Comparison of ENCODE assay signal across 1 cellular context in genomic region chr12:57127101-57127709, GRCh38.
A peak's percentile ranks its signal among the peaks of the same experiment; 100 is the strongest.
TF ChIP-seq lines count a peak whose summit lies in the region.

No MANE protein-coding gene starts in this region.

TF ChIP-seq in HepG2, 621 proteins besides CTCF, POLR2A, EP300 and RAD21 (continued from another document and continues in another):
- TF ChIP-seq KIAA2018 (CRISPR knock-in tag; IDR thresholded peaks at IDR 0.05; ENCODE audit: borderline replicate concordance) (no peak), ZFP82 (CRISPR knock-in tag; IDR thresholded peaks at IDR 0.05; ENCODE audit: borderline replicate concordance) (0 out of 2 replicates have a peak, but pooled peaks have one; percentile 44), ZBTB10 (CRISPR knock-in tag; IDR thresholded peaks at IDR 0.05; ENCODE audit: borderline replicate concordance) (0 out of 2 replicates have a peak, but pooled peaks have one; percentile 67), XBP1 (CRISPR knock-in tag; IDR thresholded peaks at IDR 0.05) (no peak), HDAC1 (CRISPR knock-in tag; IDR thresholded peaks at IDR 0.05) (peak; percentile 61; the same call in 1 of the 2 replicates), THAP11 (CRISPR knock-in tag; IDR thresholded peaks at IDR 0.05) (peak; percentile 59), DNMT1 (CRISPR knock-in tag; IDR thresholded peaks at IDR 0.05) (no peak), AFF4 (CRISPR knock-in tag; IDR thresholded peaks at IDR 0.05) (no peak), ZSCAN21 (CRISPR knock-in tag; IDR thresholded peaks at IDR 0.05; ENCODE audit: borderline replicate concordance) (no peak), POLR2AphosphoS5 (IDR thresholded peaks at IDR 0.05; ENCODE audit: low read depth, low read length) (peak; percentile 63), ARID5B (CRISPR knock-in tag; IDR thresholded peaks at IDR 0.05) (peak; percentile 41), ZNF660 (CRISPR knock-in tag; IDR thresholded peaks at IDR 0.05; ENCODE audit: borderline replicate concordance, low read depth) (no peak), ZNF816 (CRISPR knock-in tag; IDR thresholded peaks at IDR 0.05; ENCODE audit: borderline replicate concordance) (0 out of 2 replicates have a peak, but pooled peaks have one; percentile 19), ARNTL (CRISPR knock-in tag; IDR thresholded peaks at IDR 0.05) (no peak), IRF2 (CRISPR knock-in tag; IDR thresholded peaks at IDR 0.05) (peak; percentile 54; the same call in 1 of the 2 replicates), BCL6 (CRISPR knock-in tag; IDR thresholded peaks at IDR 0.05) (peak; percentile 68), NCOA2 (CRISPR knock-in tag; IDR thresholded peaks at IDR 0.05) (0 out of 2 replicates have a peak, but pooled peaks have one; percentile 19), RCOR2 (CRISPR knock-in tag; IDR thresholded peaks at IDR 0.05) (no peak), THAP7 (CRISPR knock-in tag; IDR thresholded peaks at IDR 0.05) (0 out of 2 replicates have a peak, but pooled peaks have one; percentile 66), CEBPG (CRISPR knock-in tag; IDR thresholded peaks at IDR 0.05) (peak; percentile 22; the same call in 1 of the 2 replicates), GATA4 (IDR thresholded peaks at IDR 0.05; ENCODE audit: borderline replicate concordance, low read depth) (peak; percentile 19; the same call in 1 of the 2 replicates), RFXAP (CRISPR knock-in tag; IDR thresholded peaks at IDR 0.05; ENCODE audit: borderline replicate concordance) (0 out of 2 replicates have a peak, but pooled peaks have one; percentile 29), ZNF383 (CRISPR knock-in tag; IDR thresholded peaks at IDR 0.05; ENCODE audit: borderline replicate concordance) (no peak), ASH2L (IDR thresholded peaks at IDR 0.05; ENCODE audit: insufficient read length, low read depth, low read length) (peak; percentile 54), STAT6 (CRISPR knock-in tag; IDR thresholded peaks at IDR 0.05; ENCODE audit: borderline replicate concordance) (0 out of 2 replicates have a peak, but pooled peaks have one; percentile 58), ZBTB34 (CRISPR knock-in tag; IDR thresholded peaks at IDR 0.05) (peak; percentile 77; the same call in 1 of the 2 replicates), ELF3 (CRISPR knock-in tag; IDR thresholded peaks at IDR 0.05) (peak; percentile 61), TBL1XR1 (IDR thresholded peaks at IDR 0.05; ENCODE audit: borderline replicate concordance, low read length, partially characterized antibody) (peak; percentile 28), ZKSCAN1 (IDR thresholded peaks at IDR 0.05; ENCODE audit: low read length) (no peak), GATAD1 (CRISPR knock-in tag; IDR thresholded peaks at IDR 0.05) (0 out of 2 replicates have a peak, but pooled peaks have one; percentile 16), PPARG (CRISPR knock-in tag; conservative IDR thresholded peaks at IDR 0.05) (peak; percentile 79)
